8 cellular contexts compared by ENCODE assay signal in genomic region chr3:11638669-11639402, GRCh38. TPM values are rescaled to one million over a fixed set of nuclear protein-coding genes. Genes with fewer than 3 reads are reported as not detected.
DNase-seq lines count a peak whose midpoint lies in the region; ATAC-seq and TF ChIP-seq lines count a peak whose summit lies in the region.

No MANE protein-coding gene starts in this region.

- TF ChIP-seq POLR2A in NB4 (IDR thresholded peaks at IDR 0.05; ENCODE audit: extremely low read depth, insufficient read length) (no peak), spleen (IDR thresholded peaks at IDR 0.05) (no peak)

- H3K27me3 Mint-ChIP-seq in activated naive CD8-positive, alpha-beta T cell treated with anti-CD3 and anti-CD28 coated beads, Interleukin-2, amount 50 U/mL, for 24 hours = no peaks in the 10 kb centered on the region
- peaks cover 0 to 3% of the 10 kb centered on the region in 2 donors for H3K27me3 Mint-ChIP-seq in CD8-positive, alpha-beta memory T cell

- H2AFZ ChIP-seq in hepatocyte = no peak overlapping the region

- no peaks in the 10 kb centered on the region for H3K9me2 ChIP-seq in hepatocyte (replicated peaks; ENCODE audit: insufficient read depth)

- H3K4me3 ChIP-seq in NB4 (ENCODE audit: low read depth, low read length) (peak overlapping the region; percentile 33), hepatocyte (no peak overlapping the region), spleen (peak overlapping the region in 2 of 8 donors; percentile 8 to 21)
- H3K4me3 ChIP-seq in CD8-positive, alpha-beta memory T cell (ENCODE audit: low read length) = no peak overlapping the region

- peaks cover 73% of the 10 kb centered on the region for H4K20me1 ChIP-seq in hepatocyte (ENCODE audit: insufficient read depth, poor library complexity, severe bottlenecking)

- peaks cover 19% of the 10 kb centered on the region for H3K36me3 Mint-ChIP-seq in activated naive CD8-positive, alpha-beta T cell treated with anti-CD3 and anti-CD28 coated beads, Interleukin-2, amount 50 U/mL, for 24 hours (ENCODE audit: low read depth)
- peaks cover 0 to 31% (median 5%) of the 10 kb centered on the region in 3 donors for H3K36me3 Mint-ChIP-seq in CD8-positive, alpha-beta memory T cell

- intact Hi-C loops in spleen (cut with DNase I; ENCODE audit: low total_unique reads) = loop anchor here (10.0 kb wide), 1 partner anchor 54 kb away; no protein-coding TSS in a partner anchor

- peak overlapping the region; percentile 89 for H3K27ac ChIP-seq in hepatocyte
- H3K27ac ChIP-seq in spleen = peak overlapping the region in 6 of 8 donors; percentile 20 to 95 (median 76)
- no peak overlapping the region for H3K27ac ChIP-seq in CD8-positive, alpha-beta memory T cell (ENCODE audit: low read depth, low read length)

- peak overlapping the region; percentile 13 for H3K4me3 Mint-ChIP-seq in activated naive CD8-positive, alpha-beta T cell treated with anti-CD3 and anti-CD28 coated beads, Interleukin-2, amount 50 U/mL, for 24 hours
- H3K4me3 Mint-ChIP-seq in CD8-positive, alpha-beta memory T cell = peak overlapping the region in 2 of 7 donors; percentile 11 to 22

- peaks cover 93% of the 10 kb centered on the region for H3K79me2 ChIP-seq in hepatocyte

- H3K27ac Mint-ChIP-seq in activated naive CD8-positive, alpha-beta T cell treated with anti-CD3 and anti-CD28 coated beads, Interleukin-2, amount 50 U/mL, for 24 hours = peak overlapping the region; percentile 14
- peak overlapping the region in 1 of 8 donors; percentile 55 for H3K27ac Mint-ChIP-seq in CD8-positive, alpha-beta memory T cell

- POLR2A ChIA-PET in CD8-positive, alpha-beta memory T cell (lab: Charles Lee) = no interaction called here

- H3K36me3 ChIP-seq in hepatocyte (replicated peaks; ENCODE audit: insufficient read depth, low read depth) (no peaks in the 10 kb centered on the region), spleen (peaks cover 0 to 6% (median 0%) of the 10 kb centered on the region in 6 donors)
- H3K36me3 ChIP-seq in CD8-positive, alpha-beta memory T cell (ENCODE audit: insufficient read depth, low read length) = no peaks in the 10 kb centered on the region

- CTCF ChIA-PET in CD8-positive, alpha-beta memory T cell (lab: Charles Lee) = interaction anchor here (1.0 to 1.2 kb wide), 2 partner anchors 13 to 208 kb away, joined by 3 read pairs; partner anchors contain the start of gene TAMM41

- H3K9me3 Mint-ChIP-seq in activated naive CD8-positive, alpha-beta T cell treated with anti-CD3 and anti-CD28 coated beads, Interleukin-2, amount 50 U/mL, for 24 hours = no peaks in the 10 kb centered on the region
- no peaks in the 10 kb centered on the region for H3K9me3 Mint-ChIP-seq in CD8-positive, alpha-beta memory T cell

- 62% methylated on average over 17 of the region's 18 CpGs for WGBS in hepatocyte (ENCODE audit: low lambda C conversion rate, missing lambda C conversion rate)
- WGBS in spleen, 5 donors = 77 to 82% (median 79%) methylated on average over 14 to 18 of the region's 18 CpGs

- peak overlapping the region; percentile 73 for H3K4me2 ChIP-seq in hepatocyte

- no peak for ATAC-seq in activated naive CD8-positive, alpha-beta T cell treated with anti-CD3 and anti-CD28 coated beads, Interleukin-2, amount 50 U/mL, for 24 hours
- ATAC-seq in GM19397 (IDR thresholded peaks at IDR 0.05; ENCODE audit: unreplicated experiment) = no peak
- no peak for ATAC-seq in HG02981 (IDR thresholded peaks at IDR 0.05; ENCODE audit: unreplicated experiment)
- ATAC-seq in activated CD4-positive, CD25-positive, alpha-beta regulatory T cell treated with anti-CD3 and anti-CD28 coated beads, Interleukin-2, amount 50 U/mL, for 24 hours = no peak

- no peak for DNase-seq in NB4 (ENCODE audit: low read depth)
- DNase-seq in activated naive CD8-positive, alpha-beta T cell treated with anti-CD3 and anti-CD28 coated beads, Interleukin-2, amount 50 U/mL, for 24 hours = no peak
- no peak for DNase-seq in hepatocyte (ENCODE audit: low spot score)
- no peak for DNase-seq in spleen
- DNase-seq in CD8-positive, alpha-beta memory T cell = no peak

- peaks cover 78% of the 10 kb centered on the region for H3K4me1 Mint-ChIP-seq in activated naive CD8-positive, alpha-beta T cell treated with anti-CD3 and anti-CD28 coated beads, Interleukin-2, amount 50 U/mL, for 24 hours
- H3K4me1 Mint-ChIP-seq in CD8-positive, alpha-beta memory T cell = peaks cover 60 to 83% (median 79%) of the 10 kb centered on the region in 3 donors

- TF ChIP-seq CTCF in NB4 (IDR thresholded peaks at IDR 0.05; ENCODE audit: low read depth, low read length) (no peak), hepatocyte (IDR thresholded peaks at IDR 0.05; ENCODE audit: poor library complexity) (no peak), spleen (IDR thresholded peaks at IDR 0.05 in 8 of 11, conservative IDR thresholded peaks at IDR 0.05 in 3 of 11) (no peak)

- H3K9me3 ChIP-seq in hepatocyte (ENCODE audit: low read depth) (no peaks in the 10 kb centered on the region), spleen (no peaks in the 10 kb centered on the region)
- H3K9me3 ChIP-seq in CD8-positive, alpha-beta memory T cell (ENCODE audit: low read length) = no peaks in the 10 kb centered on the region

- no peaks in the 10 kb centered on the region for H3K27me3 ChIP-seq in hepatocyte
- no peaks in the 10 kb centered on the region for H3K27me3 ChIP-seq in spleen (replicated peaks in 1 of 7)
- no peaks in the 10 kb centered on the region for H3K27me3 ChIP-seq in CD8-positive, alpha-beta memory T cell (ENCODE audit: insufficient read depth, low read length, poor library complexity, severe bottlenecking)

- H3K4me1 ChIP-seq in hepatocyte (ENCODE audit: insufficient read depth) (peaks cover 43% of the 10 kb centered on the region), spleen (peaks cover 26 to 87% (median 70%) of the 10 kb centered on the region in 6 donors)
- peaks cover 73% of the 10 kb centered on the region for H3K4me1 ChIP-seq in CD8-positive, alpha-beta memory T cell (ENCODE audit: insufficient read depth, low read length)

RNA-seq across cellular contexts. Expression of gene VGLL4, which starts 4.9 kb away (rescaled TPM):
- 99.3 and 109 TPM in 2 replicates for total RNA-seq in hepatocyte
- 57.9 and 70.5 TPM in 2 replicates for polyA plus RNA-seq in hepatocyte
- total RNA-seq in spleen = 10 to 100 TPM; 45.9 to 80.2 (median 55.2) TPM
- 10 to 100 TPM; 13.5 to 37.5 (median 17.0) TPM for polyA plus RNA-seq in spleen
- total RNA-seq in CD8-positive, alpha-beta memory T cell = 10 to 100 TPM; 37.7 to 40.5 TPM
- 29.9 TPM for polyA plus RNA-seq in CD8-positive, alpha-beta memory T cell
